1 cellular context compared by ENCODE assay signal in genomic region chr2:191835539-191836350, GRCh38.
TF ChIP-seq lines count a peak whose summit lies in the region.

No MANE protein-coding gene starts in this region.

TF ChIP-seq in K562, 482 proteins besides CTCF, POLR2A, EP300 and RAD21 (continued from another document and continues in another):
- TF ChIP-seq MGA (IDR thresholded peaks at IDR 0.05) (no peak), ZNF77 (CRISPR knock-in tag; IDR thresholded peaks at IDR 0.05) (no peak), ILF3 (IDR thresholded peaks at IDR 0.05; ENCODE audit: borderline replicate concordance) (no peak), ZNF347 (CRISPR knock-in tag; IDR thresholded peaks at IDR 0.05; ENCODE audit: low read depth) (no peak), GATA2 (CRISPR knock-in tag; IDR thresholded peaks at IDR 0.05) (no peak), JUN (IDR thresholded peaks at IDR 0.05; ENCODE audit: borderline replicate concordance, low read depth, low read length) (no peak), JUN (CRISPR knock-in tag; IDR thresholded peaks at IDR 0.05; ENCODE audit: borderline replicate concordance) (no peak), ZNF431 (CRISPR knock-in tag; IDR thresholded peaks at IDR 0.05) (no peak), TCF7L2 (IDR thresholded peaks at IDR 0.05; ENCODE audit: low read depth, low read length) (no peak), POLR3A (IDR thresholded peaks at IDR 0.05; ENCODE audit: borderline replicate concordance, extremely low read depth, insufficient read depth, insufficient read length) (no peak), NBN (IDR thresholded peaks at IDR 0.05; ENCODE audit: low read depth) (no peak), SRSF1 (IDR thresholded peaks at IDR 0.05; ENCODE audit: low read depth, low read length) (no peak), ZNF277 (CRISPR knock-in tag; IDR thresholded peaks at IDR 0.05; ENCODE audit: borderline replicate concordance) (no peak), GATAD2B (IDR thresholded peaks at IDR 0.05; ENCODE audit: borderline replicate concordance) (no peak), HINFP (tag; conservative IDR thresholded peaks at IDR 0.05; ENCODE audit: low read depth) (no peak), CHCHD3 (CRISPR knock-in tag; IDR thresholded peaks at IDR 0.05) (no peak), MAZ (CRISPR knock-in tag; conservative IDR thresholded peaks at IDR 0.05 in 1 of 2, IDR thresholded peaks at IDR 0.05 in 1 of 2) (peak in 1 of 2 experiments; percentile 60; a peak in 2 of 4 replicates), TEAD1 (CRISPR knock-in tag; IDR thresholded peaks at IDR 0.05) (peak; percentile 25 to 53; a peak in 2 of 4 replicates), MLLT1 (IDR thresholded peaks at IDR 0.05) (0 out of 4 replicates have a peak, but pooled peaks of 1 of the 2 experiments have one; percentile 14), SNRNP70 (optimal IDR thresholded peaks at IDR 0.05; ENCODE audit: low read depth, low read length) (no peak), KLF10 (CRISPR knock-in tag; IDR thresholded peaks at IDR 0.05) (no peak), PYGO2 (tag; IDR thresholded peaks at IDR 0.05) (no peak), NUFIP1 (IDR thresholded peaks at IDR 0.05; ENCODE audit: partially characterized antibody) (no peak), MLX (CRISPR knock-in tag; conservative IDR thresholded peaks at IDR 0.05) (no peak), POLR2B (IDR thresholded peaks at IDR 0.05; ENCODE audit: low read depth, partially characterized antibody) (peak; percentile 67)
- TF ChIP-seq, protein P1, sequence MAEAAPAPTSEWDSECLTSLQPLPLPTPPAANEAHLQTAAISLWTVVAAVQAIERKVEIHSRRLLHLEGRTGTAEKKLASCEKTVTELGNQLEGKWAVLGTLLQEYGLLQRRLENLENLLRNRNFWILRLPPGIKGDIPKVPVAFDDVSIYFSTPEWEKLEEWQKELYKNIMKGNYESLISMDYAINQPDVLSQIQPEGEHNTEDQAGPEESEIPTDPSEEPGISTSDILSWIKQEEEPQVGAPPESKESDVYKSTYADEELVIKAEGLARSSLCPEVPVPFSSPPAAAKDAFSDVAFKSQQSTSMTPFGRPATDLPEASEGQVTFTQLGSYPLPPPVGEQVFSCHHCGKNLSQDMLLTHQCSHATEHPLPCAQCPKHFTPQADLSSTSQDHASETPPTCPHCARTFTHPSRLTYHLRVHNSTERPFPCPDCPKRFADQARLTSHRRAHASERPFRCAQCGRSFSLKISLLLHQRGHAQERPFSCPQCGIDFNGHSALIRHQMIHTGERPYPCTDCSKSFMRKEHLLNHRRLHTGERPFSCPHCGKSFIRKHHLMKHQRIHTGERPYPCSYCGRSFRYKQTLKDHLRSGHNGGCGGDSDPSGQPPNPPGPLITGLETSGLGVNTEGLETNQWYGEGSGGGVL (CRISPR knock-in tag; IDR thresholded peaks at IDR 0.05) = no peak
- TF ChIP-seq, protein P2, sequence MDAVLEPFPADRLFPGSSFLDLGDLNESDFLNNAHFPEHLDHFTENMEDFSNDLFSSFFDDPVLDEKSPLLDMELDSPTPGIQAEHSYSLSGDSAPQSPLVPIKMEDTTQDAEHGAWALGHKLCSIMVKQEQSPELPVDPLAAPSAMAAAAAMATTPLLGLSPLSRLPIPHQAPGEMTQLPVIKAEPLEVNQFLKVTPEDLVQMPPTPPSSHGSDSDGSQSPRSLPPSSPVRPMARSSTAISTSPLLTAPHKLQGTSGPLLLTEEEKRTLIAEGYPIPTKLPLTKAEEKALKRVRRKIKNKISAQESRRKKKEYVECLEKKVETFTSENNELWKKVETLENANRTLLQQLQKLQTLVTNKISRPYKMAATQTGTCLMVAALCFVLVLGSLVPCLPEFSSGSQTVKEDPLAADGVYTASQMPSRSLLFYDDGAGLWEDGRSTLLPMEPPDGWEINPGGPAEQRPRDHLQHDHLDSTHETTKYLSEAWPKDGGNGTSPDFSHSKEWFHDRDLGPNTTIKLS (IDR thresholded peaks at IDR 0.05; ENCODE audit: borderline replicate concordance, low read depth) = no peak
- TF ChIP-seq, protein P3, sequence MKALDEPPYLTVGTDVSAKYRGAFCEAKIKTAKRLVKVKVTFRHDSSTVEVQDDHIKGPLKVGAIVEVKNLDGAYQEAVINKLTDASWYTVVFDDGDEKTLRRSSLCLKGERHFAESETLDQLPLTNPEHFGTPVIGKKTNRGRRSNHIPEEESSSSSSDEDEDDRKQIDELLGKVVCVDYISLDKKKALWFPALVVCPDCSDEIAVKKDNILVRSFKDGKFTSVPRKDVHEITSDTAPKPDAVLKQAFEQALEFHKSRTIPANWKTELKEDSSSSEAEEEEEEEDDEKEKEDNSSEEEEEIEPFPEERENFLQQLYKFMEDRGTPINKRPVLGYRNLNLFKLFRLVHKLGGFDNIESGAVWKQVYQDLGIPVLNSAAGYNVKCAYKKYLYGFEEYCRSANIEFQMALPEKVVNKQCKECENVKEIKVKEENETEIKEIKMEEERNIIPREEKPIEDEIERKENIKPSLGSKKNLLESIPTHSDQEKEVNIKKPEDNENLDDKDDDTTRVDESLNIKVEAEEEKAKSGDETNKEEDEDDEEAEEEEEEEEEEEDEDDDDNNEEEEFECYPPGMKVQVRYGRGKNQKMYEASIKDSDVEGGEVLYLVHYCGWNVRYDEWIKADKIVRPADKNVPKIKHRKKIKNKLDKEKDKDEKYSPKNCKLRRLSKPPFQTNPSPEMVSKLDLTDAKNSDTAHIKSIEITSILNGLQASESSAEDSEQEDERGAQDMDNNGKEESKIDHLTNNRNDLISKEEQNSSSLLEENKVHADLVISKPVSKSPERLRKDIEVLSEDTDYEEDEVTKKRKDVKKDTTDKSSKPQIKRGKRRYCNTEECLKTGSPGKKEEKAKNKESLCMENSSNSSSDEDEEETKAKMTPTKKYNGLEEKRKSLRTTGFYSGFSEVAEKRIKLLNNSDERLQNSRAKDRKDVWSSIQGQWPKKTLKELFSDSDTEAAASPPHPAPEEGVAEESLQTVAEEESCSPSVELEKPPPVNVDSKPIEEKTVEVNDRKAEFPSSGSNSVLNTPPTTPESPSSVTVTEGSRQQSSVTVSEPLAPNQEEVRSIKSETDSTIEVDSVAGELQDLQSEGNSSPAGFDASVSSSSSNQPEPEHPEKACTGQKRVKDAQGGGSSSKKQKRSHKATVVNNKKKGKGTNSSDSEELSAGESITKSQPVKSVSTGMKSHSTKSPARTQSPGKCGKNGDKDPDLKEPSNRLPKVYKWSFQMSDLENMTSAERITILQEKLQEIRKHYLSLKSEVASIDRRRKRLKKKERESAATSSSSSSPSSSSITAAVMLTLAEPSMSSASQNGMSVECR (CRISPR knock-in tag; IDR thresholded peaks at IDR 0.05) = no peak
